1 cellular context compared by ENCODE assay signal in genomic region chr1:194043984-194044755, GRCh38.
TF ChIP-seq lines count a peak whose summit lies in the region.

No MANE protein-coding gene starts in this region.

TF ChIP-seq in IMR-90, 13 proteins besides CTCF, POLR2A, EP300 and RAD21:
- no peak for TF ChIP-seq ELK1 (IDR thresholded peaks at IDR 0.05; ENCODE audit: borderline replicate concordance, low read depth, low read length)
- no peak for TF ChIP-seq CHD1 (IDR thresholded peaks at IDR 0.05; ENCODE audit: low read depth, low read length)
- TF ChIP-seq, protein P1, sequence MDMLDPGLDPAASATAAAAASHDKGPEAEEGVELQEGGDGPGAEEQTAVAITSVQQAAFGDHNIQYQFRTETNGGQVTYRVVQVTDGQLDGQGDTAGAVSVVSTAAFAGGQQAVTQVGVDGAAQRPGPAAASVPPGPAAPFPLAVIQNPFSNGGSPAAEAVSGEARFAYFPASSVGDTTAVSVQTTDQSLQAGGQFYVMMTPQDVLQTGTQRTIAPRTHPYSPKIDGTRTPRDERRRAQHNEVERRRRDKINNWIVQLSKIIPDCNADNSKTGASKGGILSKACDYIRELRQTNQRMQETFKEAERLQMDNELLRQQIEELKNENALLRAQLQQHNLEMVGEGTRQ (IDR thresholded peaks at IDR 0.05; ENCODE audit: low read depth, low read length), result peak; percentile 57; the same call in 1 of the 2 replicates
- TF ChIP-seq BHLHE40 (IDR thresholded peaks at IDR 0.05; ENCODE audit: low read depth, low read length), result no peak
- TF ChIP-seq SMC3 (IDR thresholded peaks at IDR 0.05; ENCODE audit: low read depth, low read length), result no peak
- no peak for TF ChIP-seq MAZ (IDR thresholded peaks at IDR 0.05; ENCODE audit: borderline replicate concordance, low read depth, low read length)
- no peak for TF ChIP-seq RCOR1 (IDR thresholded peaks at IDR 0.05; ENCODE audit: insufficient replicate concordance, low read length)
- TF ChIP-seq MAFK (IDR thresholded peaks at IDR 0.05; ENCODE audit: low read depth, low read length), result no peak
- TF ChIP-seq FOS (IDR thresholded peaks at IDR 0.05; ENCODE audit: low read depth, low read length), result no peak
- TF ChIP-seq MXI1 (IDR thresholded peaks at IDR 0.05; ENCODE audit: borderline replicate concordance, low read depth, low read length), result no peak
- TF ChIP-seq NFE2L2 (IDR thresholded peaks at IDR 0.05; ENCODE audit: low read depth, low read length), result no peak
- TF ChIP-seq RFX5 (IDR thresholded peaks at IDR 0.05; ENCODE audit: low read depth, low read length), result peak; percentile 51; the same call in 1 of the 2 replicates
- TF ChIP-seq CEBPB (IDR thresholded peaks at IDR 0.05; ENCODE audit: low read depth, low read length), result no peak
